Comparison of ENCODE assay signal across 21 cellular contexts in the genomic region with DNA sequence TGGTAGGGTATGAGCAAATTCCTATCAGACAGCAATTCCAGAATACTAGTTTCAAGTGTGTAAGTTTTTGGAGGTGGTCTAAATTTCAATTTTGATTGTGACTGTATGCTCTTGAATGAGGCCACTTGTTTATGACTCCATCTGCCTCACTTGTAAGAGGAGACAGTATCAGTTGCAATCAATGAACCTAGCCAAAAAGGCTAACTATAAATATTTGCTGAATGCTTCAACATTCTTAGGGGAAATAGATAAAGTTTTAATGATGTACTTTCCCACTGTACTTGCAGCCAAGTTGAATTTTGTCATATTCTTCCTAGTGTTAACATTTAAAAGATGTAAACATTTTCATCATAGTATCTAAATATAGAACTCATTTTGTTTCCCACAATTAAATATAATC. TPM values are rescaled to one million over a fixed set of nuclear protein-coding genes. Genes with fewer than 3 reads are reported as not detected.
DNase-seq lines count a peak whose midpoint lies in the region; ATAC-seq, FAIRE-seq and TF ChIP-seq lines count a peak whose summit lies in the region.
"Had no signal": no experiment of that assay in that cellular context is flagged by ENCODE, and none has a peak within 500 bp of the region (broad histone marks: within the 10 kb centered on the region; RNA-seq: fewer than 3 reads in every experiment).

No MANE protein-coding gene starts in this region.

- DNase-seq in left ventricle myocardium inferior (no peak), Right ventricle myocardium superior (no peak), IMR-90 (peak; percentile 26), fibroblast of villous mesenchyme (ENCODE audit: low read depth) (peak; percentile 18), A673 (ENCODE audit: low spot score) (no peak), RCC 7860 (ENCODE audit: low spot score) (no peak)
- DNase-seq in activated T-cell treated with anti-CD3 and anti-CD28 coated beads, Interleukin-2, amount 50 U/mL, for 72 hours = no peak
- DNase-seq: 8988T; CD4-positive, CD25-positive, alpha-beta regulatory T cell; CD8-positive, alpha-beta memory T cell; COR-L47; DMS 273 treated with DMSO at 0.1 percent for 48 hours; DMS53; DND-41 had no signal

- H4K5ac ChIP-seq in IMR-90 (ENCODE audit: low read depth, low read length) = no peak overlapping the region; the same call in 1 of the 2 replicates

- H3K36me3 ChIP-seq in left ventricle myocardium inferior (no peaks in the 10 kb centered on the region), IMR-90 (ENCODE audit: control insufficient read depth, insufficient read depth, low read length) (no peaks in the 10 kb centered on the region), A673 (ENCODE audit: insufficient read depth, low read length, poor library complexity, severe bottlenecking) (no peaks in the 10 kb centered on the region)
- H3K36me3 ChIP-seq: BLaER1 treated with 17β-estradiol and CSF1 and Interleukin-3, amounts not matched to agents 10 nM and 100 nM; HAP-1 had no signal

- H2BK20ac ChIP-seq in IMR-90 (ENCODE audit: low read depth, low read length) = no peak overlapping the region

- H3K4me1 Mint-ChIP-seq in activated T-cell treated with anti-CD3 and anti-CD28 coated beads, Interleukin-2, amount 50 U/mL, for 72 hours (ENCODE audit: low read depth) = no peaks in the 10 kb centered on the region
- H3K4me1 Mint-ChIP-seq: B cell; CD4-positive, CD25-positive, alpha-beta regulatory T cell; CD8-positive, alpha-beta memory T cell had no signal

- no peak overlapping the region for H3K9ac ChIP-seq in IMR-90 (ENCODE audit: low read depth, low read length)
- H3K9ac ChIP-seq: BLaER1 treated with 17β-estradiol and CSF1 and Interleukin-3, amounts not matched to agents 10 nM and 100 nM had no signal

- TF ChIP-seq RAD21 in IMR-90 (IDR thresholded peaks at IDR 0.05; ENCODE audit: low read length) = no peak

- H3K27ac ChIP-seq in left ventricle myocardium inferior (replicated peaks) = peak overlapping the region; percentile 22
- no peak overlapping the region for H3K27ac ChIP-seq in IMR-90 (ENCODE audit: insufficient read depth, low read length)
- no peak overlapping the region for H3K27ac ChIP-seq in A673 (ENCODE audit: low read depth, low read length, poor library complexity, severe bottlenecking)
- H3K27ac ChIP-seq: BLaER1 treated with 17β-estradiol and CSF1 and Interleukin-3, amounts not matched to agents 10 nM and 100 nM had no signal

- no peak overlapping the region for H3K56ac ChIP-seq in IMR-90 (ENCODE audit: extremely low read depth, insufficient read depth, low read length)

- H2BK5ac ChIP-seq in IMR-90 (ENCODE audit: low read depth, low read length, poor library complexity, severe bottlenecking) = no peak overlapping the region

- POLR2A ChIA-PET in IMR-90 (lab: Charles Lee; ENCODE audit: unreplicated experiment) (no interaction called here), A673 (lab: Charles Lee; ENCODE audit: low non-redundant PET) (no interaction called here)

- TF ChIP-seq POLR2A in IMR-90 (IDR thresholded peaks at IDR 0.05; ENCODE audit: low read depth, low read length) = no peak

- FAIRE-seq in RCC 7860 (lab: Jason Lieb, UNC) = no peak
- FAIRE-seq: G401.6, GM12891, GM19239, HTR-8/SVneo had no signal

- ATAC-seq in Right ventricle myocardium superior (ENCODE audit: poor library complexity) (no peak), IMR-90 (ENCODE audit: low read depth) (peak; percentile 50)
- no peak for ATAC-seq in activated T-cell treated with anti-CD3 and anti-CD28 coated beads, Interleukin-2, amount 50 U/mL, for 72 hours (replicated peaks in 1 of 2)

- no peaks in the 10 kb centered on the region for H4K20me1 ChIP-seq in IMR-90 (ENCODE audit: insufficient read depth, low read length)
- H4K20me1 ChIP-seq: BLaER1 treated with 17β-estradiol and CSF1 and Interleukin-3, amounts not matched to agents 10 nM and 100 nM had no signal

- H3K4ac ChIP-seq in IMR-90 (ENCODE audit: low read depth, low read length) = no peak overlapping the region

- no peaks in the 10 kb centered on the region for H3K9me3 Mint-ChIP-seq in activated T-cell treated with anti-CD3 and anti-CD28 coated beads, Interleukin-2, amount 50 U/mL, for 72 hours
- H3K9me3 Mint-ChIP-seq: CD4-positive, CD25-positive, alpha-beta regulatory T cell; CD8-positive, alpha-beta memory T cell had no signal

- no peak overlapping the region for H4K91ac ChIP-seq in IMR-90 (ENCODE audit: insufficient read depth, low read depth, low read length)

- H3K23ac ChIP-seq in IMR-90 (ENCODE audit: low read depth, low read length) = no peak overlapping the region

- H4K8ac ChIP-seq in IMR-90 (ENCODE audit: low read depth in 2 of 2, low read length in 2 of 2) = no peak overlapping the region

- no peak overlapping the region for H3K4me2 ChIP-seq in IMR-90 (ENCODE audit: low read depth, low read length)
- H3K4me2 ChIP-seq: BLaER1 treated with 17β-estradiol and CSF1 and Interleukin-3, amounts not matched to agents 10 nM and 100 nM had no signal

- CTCF ChIA-PET in IMR-90 (lab: Yijun Ruan, JAX) (no interaction called here), A673 (lab: Charles Lee) (no interaction called here)

- H2AFZ ChIP-seq in IMR-90 (replicated peaks; ENCODE audit: low read length, poor library complexity) = no peak overlapping the region

- BruUV-seq in IMR-90 (replicated peaks; lab: Mats Ljungman, UMichigan) (no TSS peak), A673 (replicated peaks; lab: Mats Ljungman, UMichigan) (no TSS peak)

- TF ChIP-seq CTCF in left ventricle myocardium inferior (IDR thresholded peaks at IDR 0.05; ENCODE audit: borderline replicate concordance) = no peak
- no peak for TF ChIP-seq CTCF in IMR-90 (conservative IDR thresholded peaks at IDR 0.05; ENCODE audit: low read depth, low read length)
- no peak for TF ChIP-seq CTCF in fibroblast of villous mesenchyme (IDR thresholded peaks at IDR 0.05; ENCODE audit: insufficient read depth, low read depth, low read length)
- no peak for TF ChIP-seq CTCF in A673 (conservative IDR thresholded peaks at IDR 0.05; ENCODE audit: low read depth, low read length)

- peaks cover 10% of the 10 kb centered on the region for H3K27me3 Mint-ChIP-seq in activated T-cell treated with anti-CD3 and anti-CD28 coated beads, Interleukin-2, amount 50 U/mL, for 72 hours (ENCODE audit: low read depth)

- H3K4me1 ChIP-seq in left ventricle myocardium inferior (peaks cover 28% of the 10 kb centered on the region), IMR-90 (ENCODE audit: control insufficient read depth, insufficient read depth, low read length) (peaks cover 7% of the 10 kb centered on the region; the same call in 1 of the 2 replicates), A673 (ENCODE audit: insufficient read depth, low read length, poor library complexity, severe bottlenecking) (no peaks in the 10 kb centered on the region)
- H3K4me1 ChIP-seq: BLaER1 treated with 17β-estradiol and CSF1 and Interleukin-3, amounts not matched to agents 10 nM and 100 nM; HAP-1 had no signal

- in situ Hi-C loops in IMR-90 (cut with MboI; ENCODE audit: low sequenced_read_pairs) = no loop called here

- H3K27me3 ChIP-seq in left ventricle myocardium inferior (ENCODE audit: low read depth) (no peaks in the 10 kb centered on the region), IMR-90 (ENCODE audit: control insufficient read depth, insufficient read depth, low read length) (no peaks in the 10 kb centered on the region), A673 (replicated peaks; ENCODE audit: insufficient read depth, low read depth, low read length, poor library complexity) (no peaks in the 10 kb centered on the region)
- H3K27me3 ChIP-seq: BLaER1 treated with 17β-estradiol and CSF1 and Interleukin-3, amounts not matched to agents 10 nM and 100 nM had no signal

- H3K18ac ChIP-seq in IMR-90 (ENCODE audit: low read depth, low read length) = no peak overlapping the region

- dilution Hi-C loops in IMR-90 (cut with HindIII; ENCODE audit: low sequenced_read_pairs, unreplicated experiment) = no loop called here

- intact Hi-C loops in left ventricle myocardium inferior (cut with micrococcal nuclease) = no loop called here
- intact Hi-C loops in Right ventricle myocardium superior (cut with DNase I) = no loop called here
- intact Hi-C loops in IMR-90 (cut with micrococcal nuclease) = no loop called here
- intact Hi-C loops in A673 (cut with micrococcal nuclease; ENCODE audit: unreplicated experiment) = no loop called here

- no peak overlapping the region for H3K4me3 ChIP-seq in left ventricle myocardium inferior
- no peak overlapping the region for H3K4me3 ChIP-seq in IMR-90 (ENCODE audit: insufficient read depth, low read depth, low read length)
- no peak overlapping the region for H3K4me3 ChIP-seq in fibroblast of villous mesenchyme (ENCODE audit: low read depth, low read length)
- no peak overlapping the region for H3K4me3 ChIP-seq in A673 (ENCODE audit: low read depth, low read length, poor library complexity, severe bottlenecking)
- H3K4me3 ChIP-seq: BLaER1 treated with 17β-estradiol and CSF1 and Interleukin-3, amounts not matched to agents 10 nM and 100 nM; HAP-1 had no signal

- no peak overlapping the region for H3K14ac ChIP-seq in IMR-90 (replicated peaks; ENCODE audit: low read depth, low read length)

- no peaks in the 10 kb centered on the region for H3K36me3 Mint-ChIP-seq in activated T-cell treated with anti-CD3 and anti-CD28 coated beads, Interleukin-2, amount 50 U/mL, for 72 hours (ENCODE audit: insufficient read depth in 2 of 2)
- H3K36me3 Mint-ChIP-seq: CD4-positive, CD25-positive, alpha-beta regulatory T cell; CD8-positive, alpha-beta memory T cell had no signal

- H2BK15ac ChIP-seq in IMR-90 (ENCODE audit: low read depth, low read length) = no peak overlapping the region

- H3K9me3 ChIP-seq in left ventricle myocardium inferior (replicated peaks) (no peaks in the 10 kb centered on the region), IMR-90 (ENCODE audit: control insufficient read depth, insufficient read depth, low read length) (no peaks in the 10 kb centered on the region; the same call in 1 of the 2 replicates), A673 (ENCODE audit: low read depth, low read length, poor library complexity, severe bottlenecking) (no peaks in the 10 kb centered on the region)
- H3K9me3 ChIP-seq: BLaER1 treated with 17β-estradiol and CSF1 and Interleukin-3, amounts not matched to agents 10 nM and 100 nM; HAP-1 had no signal

- no peak overlapping the region for H2BK120ac ChIP-seq in IMR-90 (ENCODE audit: low read depth, low read length)

- H2AK5ac ChIP-seq in IMR-90 (ENCODE audit: low read depth, low read length) = no peak overlapping the region

- H3K9me1 ChIP-seq in IMR-90 (ENCODE audit: insufficient read depth, low read length) = no peaks in the 10 kb centered on the region

- no peak overlapping the region for H3K4me3 Mint-ChIP-seq in activated T-cell treated with anti-CD3 and anti-CD28 coated beads, Interleukin-2, amount 50 U/mL, for 72 hours
- H3K4me3 Mint-ChIP-seq: B cell; CD4-positive, CD25-positive, alpha-beta regulatory T cell; CD8-positive, alpha-beta memory T cell had no signal

- H2AK9ac ChIP-seq in IMR-90 (replicated peaks; ENCODE audit: low read depth, low read length, poor library complexity) = no peak overlapping the region

- H3K79me1 ChIP-seq in IMR-90 (ENCODE audit: low read depth in 1 of 2, low read length in 2 of 2) = no peaks in the 10 kb centered on the region

- no peak overlapping the region for H3K27ac Mint-ChIP-seq in activated T-cell treated with anti-CD3 and anti-CD28 coated beads, Interleukin-2, amount 50 U/mL, for 72 hours
- H3K27ac Mint-ChIP-seq: B cell; CD4-positive, CD25-positive, alpha-beta regulatory T cell; CD8-positive, alpha-beta memory T cell had no signal

RNA-seq across cellular contexts. Expression of a gene that starts 32.1 kb away (rescaled TPM):
- total RNA-seq in left ventricle myocardium inferior = 19.4 TPM
- 15.9 TPM for total RNA-seq in Right ventricle myocardium superior
- 10.4 and 10.6 TPM in 2 replicates for total RNA-seq in IMR-90 (2012; rRNA removed)
- polyA plus RNA-seq in IMR-90 (2012; rRNA removed) = 9.9 and 13.6 TPM in 2 replicates
- polyA plus RNA-seq in IMR-90 (2012; cell fraction: cytosol; rRNA removed) = 5.0 and 5.8 TPM in 2 replicates
- 4.9 and 22.0 TPM in 2 replicates for polyA plus RNA-seq in IMR-90 (2012; cell fraction: nucleus; rRNA removed; ENCODE audit: low replicate concordance)
- 10.0 and 13.8 TPM in 2 replicates for total RNA-seq in fibroblast of villous mesenchyme
- 10.2 and 12.1 TPM in 2 replicates for total RNA-seq in A673 (2021)
- total RNA-seq in activated T-cell treated with anti-CD3 and anti-CD28 coated beads, Interleukin-2, amount 50 U/mL, for 72 hours = 10 to 100 TPM; 15.4 to 15.8 TPM

Comparison
In these comparisons a context has a peak if more than half of its experiments do, and no peak if none do; other contexts are left out.
1. DNase-seq: peak in IMR-90 (single experiment) and fibroblast of villous mesenchyme (single experiment); none in left ventricle myocardium inferior (single experiment), Right ventricle myocardium superior (single experiment), A673 (single experiment), activated T-cell treated with anti-CD3 and anti-CD28 coated beads, Interleukin-2, amount 50 U/mL, for 72 hours (0 of 2) and RCC 7860 (single experiment).